In genomic region chr5:91127682-91128081, GRCh38 we compare ENCODE assay signal across 20 cellular contexts.
DNase-seq lines count a peak whose midpoint lies in the region; ATAC-seq and TF ChIP-seq lines count a peak whose summit lies in the region.
"Had no signal": no experiment of that assay in that cellular context is flagged by ENCODE, and none has a peak within 500 bp of the region (broad histone marks: within the 10 kb centered on the region; RNA-seq: fewer than 3 reads in every experiment).

No MANE protein-coding gene starts in this region.

- no peak for TF ChIP-seq CTCF in Calu3 (IDR thresholded peaks at IDR 0.05; ENCODE audit: unreplicated experiment)
- TF ChIP-seq CTCF in left lung (IDR thresholded peaks at IDR 0.05), result no peak
- TF ChIP-seq CTCF in stomach (IDR thresholded peaks at IDR 0.05), result no peak

- intact Hi-C loops in Calu3 (cut with micrococcal nuclease; ENCODE audit: unreplicated experiment), result loop anchor here (2.0 kb wide), 1 partner anchor 35 kb away; no protein-coding TSS in a partner anchor
- intact Hi-C loops in left lung (cut with DNase I), result no loop called here
- intact Hi-C loops in stomach (cut with DNase I; ENCODE audit: low total_unique reads), result no loop called here

- H3K9me3 Mint-ChIP-seq in Calu3 (ENCODE audit: low read depth, unreplicated experiment), result peaks cover 2% of the 10 kb centered on the region
- H3K9me3 Mint-ChIP-seq: immature natural killer cell; stimulated activated naive CD8-positive, alpha-beta T cell treated with anti-CD3 and anti-CD28 coated beads, Interleukin-15, amount 100 ng/mL, for 72 hours had no signal

- H3K9me3 ChIP-seq in adipocyte (ENCODE audit: control insufficient read depth, low read length) (no peaks in the 10 kb centered on the region), left lung (no peaks in the 10 kb centered on the region), stomach (no peaks in the 10 kb centered on the region)

- H3K27me3 ChIP-seq in adipocyte (replicated peaks; ENCODE audit: control insufficient read depth, insufficient read depth, low read length) (no peaks in the 10 kb centered on the region), left lung (no peaks in the 10 kb centered on the region), stomach (no peaks in the 10 kb centered on the region)

- no peaks in the 10 kb centered on the region for H3K36me3 Mint-ChIP-seq in Calu3 (ENCODE audit: insufficient read depth, unreplicated experiment)
- H3K36me3 Mint-ChIP-seq: immature natural killer cell had no signal

- H3K27ac ChIP-seq in left lung, result peak overlapping the region; percentile 49 to 71
- peak overlapping the region in 4 of 5 donors; percentile 58 to 86 (median 80) for H3K27ac ChIP-seq in stomach

- H3K4me3 Mint-ChIP-seq in Calu3 (ENCODE audit: low read depth, unreplicated experiment), result no peak overlapping the region
- H3K4me3 Mint-ChIP-seq: immature natural killer cell; stimulated activated naive CD8-positive, alpha-beta T cell treated with anti-CD3 and anti-CD28 coated beads, Interleukin-15, amount 100 ng/mL, for 72 hours had no signal

- H3K4me1 ChIP-seq in adipocyte (ENCODE audit: control insufficient read depth, insufficient read depth, low read length) (peaks cover 36% of the 10 kb centered on the region), left lung (peaks cover 20 to 45% of the 10 kb centered on the region in 2 donors), stomach (peaks cover 31 to 64% (median 41%) of the 10 kb centered on the region in 4 donors)

- H3K36me3 ChIP-seq in adipocyte (ENCODE audit: control insufficient read depth, insufficient read depth, low read length, severe bottlenecking), result no peaks in the 10 kb centered on the region
- H3K36me3 ChIP-seq in left lung, result no peaks in the 10 kb centered on the region
- H3K36me3 ChIP-seq in stomach, result no peaks in the 10 kb centered on the region

- CTCF ChIA-PET in Calu3 (lab: Charles Lee), result interaction anchor here (0.5 to 1.5 kb wide), 3 partner anchors 49 to 1442 kb away, joined by 3 read pairs; partner anchors contain the start of gene ARRDC3

- no peak for DNase-seq in Calu3
- peak; percentile 45 for DNase-seq in adipocyte (ENCODE audit: low read depth)
- DNase-seq in left lung, result no peak
- no peak for DNase-seq in stomach
- no peak for DNase-seq in globus pallidus (ENCODE audit: low spot score)
- DNase-seq: activated CD4-positive, alpha-beta T cell treated with anti-CD3 and anti-CD28 coated beads for 48 hours; activated CD8-positive, alpha-beta memory T cell treated with anti-CD3 and anti-CD28 coated beads, Interleukin-2, amount 50 U/mL, for 4 hours; activated gamma-delta T cell; dermis blood vessel endothelial cell; erythroblast; immature natural killer cell; NCI-H1048; NCI-H2107; NCI-H82; right cardiac atrium; stimulated activated CD4-positive, alpha-beta T cell treated with anti-CD3 and anti-CD28 coated beads, Interleukin-1b, Interleukin-23, amount 100 ng/mL, for 48 hours; stimulated activated naive CD8-positive, alpha-beta T cell treated with anti-CD3 and anti-CD28 coated beads, Interleukin-15, amount 100 ng/mL, for 72 hours had no signal

- no peaks in the 10 kb centered on the region for H3K27me3 Mint-ChIP-seq in Calu3 (ENCODE audit: unreplicated experiment)

- no peak for TF ChIP-seq POLR2A in stomach (IDR thresholded peaks at IDR 0.05)

- ATAC-seq in left lung, result no peak
- no peak for ATAC-seq in GM18502 (IDR thresholded peaks at IDR 0.05; ENCODE audit: poor library complexity, unreplicated experiment)
- ATAC-seq in HG03521 (IDR thresholded peaks at IDR 0.05; ENCODE audit: unreplicated experiment), result no peak
- no peak for ATAC-seq in GM18867 (IDR thresholded peaks at IDR 0.05; ENCODE audit: unreplicated experiment)
- ATAC-seq: stimulated activated naive CD8-positive, alpha-beta T cell treated with anti-CD3 and anti-CD28 coated beads, Interleukin-15, amount 100 ng/mL, for 72 hours had no signal

- H3K4me3 ChIP-seq in adipocyte (ENCODE audit: low read length), result no peak overlapping the region
- no peak overlapping the region for H3K4me3 ChIP-seq in left lung
- no peak overlapping the region for H3K4me3 ChIP-seq in stomach

- H3K9ac ChIP-seq in adipocyte (ENCODE audit: low read length), result no peak overlapping the region

- H3K27ac Mint-ChIP-seq in Calu3 (ENCODE audit: unreplicated experiment), result peak overlapping the region; percentile 69
- H3K27ac Mint-ChIP-seq: immature natural killer cell; stimulated activated naive CD8-positive, alpha-beta T cell treated with anti-CD3 and anti-CD28 coated beads, Interleukin-15, amount 100 ng/mL, for 72 hours had no signal

- peaks cover 56% of the 10 kb centered on the region for H3K4me1 Mint-ChIP-seq in Calu3 (ENCODE audit: low read depth, unreplicated experiment)
- H3K4me1 Mint-ChIP-seq: immature natural killer cell; stimulated activated naive CD8-positive, alpha-beta T cell treated with anti-CD3 and anti-CD28 coated beads, Interleukin-15, amount 100 ng/mL, for 72 hours had no signal

- WGBS in stomach, 5 donors, result 13 to 38% (median 23%) methylated on average over 1 of the region's 1 CpG

- no peak for TF ChIP-seq EP300 in stomach (IDR thresholded peaks at IDR 0.05)

- BruUV-seq in Calu3 (replicated peaks; lab: Mats Ljungman, UMichigan), result no TSS peak
